ENCODE assay signal across 7 cellular contexts in genomic region chr4:73019462-73020047, GRCh38. TPM values are rescaled to one million over a fixed set of nuclear protein-coding genes. Genes with fewer than 3 reads are reported as not detected.
DNase-seq lines count a peak whose midpoint lies in the region; ATAC-seq, FAIRE-seq and TF ChIP-seq lines count a peak whose summit lies in the region.

No MANE protein-coding gene starts in this region.

- H3K36me3 Mint-ChIP-seq in Caco-2 (ENCODE audit: insufficient read depth, unreplicated experiment) = no peaks in the 10 kb centered on the region

- H3K9ac ChIP-seq in GM23248 (no peak overlapping the region), endothelial cell of umbilical vein (replicated peaks; ENCODE audit: extremely low read depth, insufficient read depth, low read length) (no peak overlapping the region)

- CTCF ChIA-PET in Caco-2 (lab: Charles Lee) = no interaction called here
- CTCF ChIA-PET in Panc1 (lab: Charles Lee) = no interaction called here
- CTCF ChIA-PET in endothelial cell of umbilical vein (lab: Charles Lee) = interaction anchor here (1.2 to 5.3 kb wide), 3 partner anchors 318 to 724 kb away, joined by 3 to 72 read pairs (median 4); no protein-coding TSS in a partner anchor

- no peak overlapping the region for H2AFZ ChIP-seq in GM23248
- H2AFZ ChIP-seq in endothelial cell of umbilical vein (ENCODE audit: low read depth, low read length) = no peak overlapping the region
- H2AFZ ChIP-seq in osteoblast (ENCODE audit: low read length) = peak overlapping the region; percentile 47

- BruUV-seq in Caco-2 (replicated peaks; lab: Mats Ljungman, UMichigan) (no TSS peak), Panc1 (replicated peaks; lab: Mats Ljungman, UMichigan) (no TSS peak), endothelial cell of umbilical vein (replicated peaks; lab: Mats Ljungman, UMichigan) (no TSS peak)

- H3K36me3 ChIP-seq in Caco-2 (ENCODE audit: control insufficient read depth, insufficient read depth, low read length) (no peaks in the 10 kb centered on the region), GM23248 (ENCODE audit: low read depth) (no peaks in the 10 kb centered on the region), Panc1 (ENCODE audit: control insufficient read depth, insufficient read depth, low read length) (no peaks in the 10 kb centered on the region), endothelial cell of umbilical vein (ENCODE audit: control insufficient read depth in 2 of 2, extremely low read depth in 1 of 2, insufficient read depth in 2 of 2, low read length in 2 of 2) (no peaks in the 10 kb centered on the region), osteoblast (ENCODE audit: insufficient read depth, low read length) (no peaks in the 10 kb centered on the region)

- WGBS in GM23248 (ENCODE audit: low coverage in 1 of 2, low lambda C conversion rate in 2 of 2, missing lambda C conversion rate in 2 of 2), 2 experiments = 2% methylated on average over 3 of the region's 3 CpGs

- dilution Hi-C loops in endothelial cell of umbilical vein (cut with MboI; ENCODE audit: extremely low pct_ligation_motif_present, low sequenced_read_pairs) = no loop called here

- H3K4me3 Mint-ChIP-seq in Caco-2 (ENCODE audit: unreplicated experiment) = no peak overlapping the region

- H3K27me3 Mint-ChIP-seq in Caco-2 (ENCODE audit: insufficient read depth, unreplicated experiment) = peaks cover 7% of the 10 kb centered on the region

- H3K4me1 ChIP-seq in Caco-2 = no peaks in the 10 kb centered on the region
- H3K4me1 ChIP-seq in GM23248 (ENCODE audit: insufficient read depth) = no peaks in the 10 kb centered on the region
- H3K4me1 ChIP-seq in Panc1 (ENCODE audit: control insufficient read depth, insufficient read depth, low read length) = no peaks in the 10 kb centered on the region
- no peaks in the 10 kb centered on the region for H3K4me1 ChIP-seq in endothelial cell of umbilical vein (ENCODE audit: control insufficient read depth, extremely low read depth, insufficient read depth, low read length)
- no peaks in the 10 kb centered on the region for H3K4me1 ChIP-seq in osteoblast (ENCODE audit: insufficient read depth, low read length)

- DNase-seq in Caco-2 = peak in 1 of 2 experiments; percentile 44
- peak; percentile 76 for DNase-seq in GM23248
- DNase-seq in Panc1 (ENCODE audit: low read depth, low spot score) = peak; percentile 27
- peak; percentile 56 for DNase-seq in endothelial cell of umbilical vein (ENCODE audit: low read depth, low spot score)
- DNase-seq in osteoblast (ENCODE audit: insufficient read length, low spot score, missing footprints) = peak; percentile 84
- DNase-seq in activated CD4-positive, CD25-positive, alpha-beta regulatory T cell treated with anti-CD3 and anti-CD28 coated beads, Interleukin-2, amount 50 U/mL, for 72 hours = no peak
- DNase-seq in activated T-cell treated with anti-CD3 and anti-CD28 coated beads, Interleukin-2, amount 50 U/mL, for 48 hours = no peak

- no peak overlapping the region for H3K27ac Mint-ChIP-seq in Caco-2 (ENCODE audit: unreplicated experiment)

- TF ChIP-seq CTCF in Caco-2 (IDR thresholded peaks at IDR 0.05; ENCODE audit: insufficient read depth in 1 of 2, low read depth in 1 of 2, low read length in 1 of 2, severe bottlenecking in 1 of 2, unreplicated experiment in 1 of 2) (peak; percentile 53 to 65), Panc1 (IDR thresholded peaks at IDR 0.05) (peak; percentile 56; the same call in 1 of the 2 replicates), endothelial cell of umbilical vein (IDR thresholded peaks at IDR 0.05; ENCODE audit: extremely low read depth in 1 of 2, insufficient read depth in 1 of 2, low read depth in 1 of 2, low read length in 2 of 2) (peak; percentile 50 to 51), osteoblast (IDR thresholded peaks at IDR 0.05; ENCODE audit: extremely low read depth, low read depth, low read length) (peak; percentile 72)

- H3K9me3 ChIP-seq in Caco-2 = no peaks in the 10 kb centered on the region
- no peaks in the 10 kb centered on the region for H3K9me3 ChIP-seq in GM23248 (ENCODE audit: low read depth)
- H3K9me3 ChIP-seq in Panc1 (ENCODE audit: control insufficient read depth, insufficient read depth, low read depth, low read length) = no peaks in the 10 kb centered on the region
- H3K9me3 ChIP-seq in endothelial cell of umbilical vein (replicated peaks; ENCODE audit: control insufficient read depth, insufficient read depth, low read length) = no peaks in the 10 kb centered on the region
- H3K9me3 ChIP-seq in osteoblast (ENCODE audit: low read depth, low read length) = no peaks in the 10 kb centered on the region

- no peak overlapping the region for H3K4me3 ChIP-seq in Caco-2 (ENCODE audit: low read depth, low read length)
- no peak overlapping the region for H3K4me3 ChIP-seq in GM23248
- no peak overlapping the region for H3K4me3 ChIP-seq in Panc1 (ENCODE audit: low read depth in 2 of 2, low read length in 2 of 2)
- no peak overlapping the region for H3K4me3 ChIP-seq in endothelial cell of umbilical vein (replicated peaks in 1 of 3; ENCODE audit: insufficient read depth in 1 of 3, low read depth in 1 of 3, low read length in 3 of 3)
- no peak overlapping the region for H3K4me3 ChIP-seq in osteoblast (ENCODE audit: insufficient read depth, low read length)

- H3K9me2 ChIP-seq in GM23248 (ENCODE audit: insufficient read depth) = no peaks in the 10 kb centered on the region

- no peaks in the 10 kb centered on the region for H3F3A ChIP-seq in GM23248 (ENCODE audit: insufficient read depth)

- H3K9me3 Mint-ChIP-seq in Caco-2 (ENCODE audit: unreplicated experiment) = no peaks in the 10 kb centered on the region

- ATAC-seq in Panc1 = no peak

- POLR2A ChIA-PET in Caco-2 (lab: Charles Lee) (no interaction called here), Panc1 (lab: Charles Lee) (no interaction called here), endothelial cell of umbilical vein (lab: Charles Lee) (no interaction called here)

- intact Hi-C loops in Caco-2 (cut with micrococcal nuclease; ENCODE audit: unreplicated experiment) = loop anchor here (1.0 to 2.0 kb wide), 3 partner anchors 111 to 514 kb away; no protein-coding TSS in a partner anchor
- intact Hi-C loops in Panc1 (cut with micrococcal nuclease; ENCODE audit: unreplicated experiment) = loop anchor here (5.0 kb wide), 1 partner anchor 692 kb away; no protein-coding TSS in a partner anchor
- intact Hi-C loops in endothelial cell of umbilical vein (cut with micrococcal nuclease) = loop anchor here (1.0 to 10.0 kb wide), 4 partner anchors 132 to 1285 kb away; no protein-coding TSS in a partner anchor

- no peaks in the 10 kb centered on the region for H3K4me1 Mint-ChIP-seq in Caco-2 (ENCODE audit: low read depth, unreplicated experiment)

- no peak overlapping the region for H3K4me2 ChIP-seq in GM23248 (ENCODE audit: unreplicated experiment)
- no peak overlapping the region for H3K4me2 ChIP-seq in endothelial cell of umbilical vein (ENCODE audit: insufficient read depth, low read length)
- H3K4me2 ChIP-seq in osteoblast (ENCODE audit: insufficient read depth, low read length) = no peak overlapping the region

- peak; percentile 86 for FAIRE-seq in endothelial cell of umbilical vein (lab: Jason Lieb, UNC)

- H3K27ac ChIP-seq in GM23248 (no peak overlapping the region), Panc1 (ENCODE audit: low read length) (no peak overlapping the region), endothelial cell of umbilical vein (ENCODE audit: insufficient read depth, low read depth, low read length) (no peak overlapping the region), osteoblast (ENCODE audit: low read depth, low read length) (no peak overlapping the region)

- H3K9me1 ChIP-seq in endothelial cell of umbilical vein (replicated peaks; ENCODE audit: control insufficient read depth, extremely low read depth, insufficient read depth, low read length) = no peaks in the 10 kb centered on the region

- no peak for TF ChIP-seq POLR2A in endothelial cell of umbilical vein (IDR thresholded peaks at IDR 0.05; ENCODE audit: low read depth, low read length)

- H4K20me1 ChIP-seq in GM23248 (ENCODE audit: insufficient read depth) = no peaks in the 10 kb centered on the region
- no peaks in the 10 kb centered on the region for H4K20me1 ChIP-seq in endothelial cell of umbilical vein (replicated peaks; ENCODE audit: control insufficient read depth, extremely low read depth, insufficient read depth, low read length)
- H4K20me1 ChIP-seq in osteoblast (ENCODE audit: insufficient read depth, low read length) = no peaks in the 10 kb centered on the region

- no peaks in the 10 kb centered on the region for H3K27me3 ChIP-seq in Caco-2 (replicated peaks; ENCODE audit: control insufficient read depth, insufficient read depth, low read length)
- H3K27me3 ChIP-seq in GM23248 (replicated peaks; ENCODE audit: insufficient read depth) = peaks cover 8% of the 10 kb centered on the region; the same call in 1 of the 2 replicates
- no peaks in the 10 kb centered on the region for H3K27me3 ChIP-seq in Panc1 (ENCODE audit: control insufficient read depth, insufficient read depth, low read length)
- peaks cover 0 to 2% of the 10 kb centered on the region in 2 experiments for H3K27me3 ChIP-seq in endothelial cell of umbilical vein (ENCODE audit: control insufficient read depth in 2 of 2, insufficient read depth in 2 of 2, low read length in 2 of 2)
- H3K27me3 ChIP-seq in osteoblast (ENCODE audit: insufficient read depth, low read length) = no peaks in the 10 kb centered on the region

- H3K79me2 ChIP-seq in GM23248 (ENCODE audit: insufficient read depth) (no peaks in the 10 kb centered on the region), endothelial cell of umbilical vein (ENCODE audit: control insufficient read depth, insufficient read depth, low read length) (no peaks in the 10 kb centered on the region), osteoblast (ENCODE audit: insufficient read depth, low read length) (no peaks in the 10 kb centered on the region)

- in situ Hi-C loops in GM23248 (cut with MboI) = loop anchor here (5.0 to 25.0 kb wide), 3 partner anchors 312 to 707 kb away; no protein-coding TSS in a partner anchor
- in situ Hi-C loops in Panc1 (cut with HindIII; ENCODE audit: low pct_unique_long_range_greater_than_20kb, low sequenced_read_pairs) = no loop called here

RNA-seq across cellular contexts. Expression of gene COX18, which starts 50.0 kb away (rescaled TPM):
- total RNA-seq in Caco-2 (2022) (11.6 and 12.2 TPM in 2 replicates), Panc1 (2021; ENCODE audit: unreplicated experiment) (9.9 TPM), endothelial cell of umbilical vein (10.6 and 13.0 TPM in 2 replicates), osteoblast (25.9 and 29.0 TPM in 2 replicates)
- 22.8 and 29.8 TPM in 2 replicates for total RNA-seq in GM23248 (2014; rRNA removed; shearing (Covaris generic))
- polyA plus RNA-seq in GM23248 (2016; fragmentation: Nextera tagmentation; extraction: Ambion mirVana) (3.6 and 4.9 TPM in 2 replicates), endothelial cell of umbilical vein (11.7 and 12.0 TPM in 2 replicates)
- 4.7 TPM for polyA plus RNA-seq in Panc1 (2012; ENCODE audit: insufficient read length)
- 7.6 and 8.3 TPM in 2 replicates for polyA plus RNA-seq in endothelial cell of umbilical vein (2011; cell fraction: cytosol; rRNA removed)
- 7.1 and 7.3 TPM in 2 replicates for polyA plus RNA-seq in endothelial cell of umbilical vein (2011; cell fraction: nucleus; rRNA removed)
- 6.7 and 7.8 TPM in 2 replicates for polyA plus RNA-seq in endothelial cell of umbilical vein (2012)
- polyA minus RNA-seq in endothelial cell of umbilical vein = 21.4 and 21.6 TPM in 2 replicates
- polyA minus RNA-seq in endothelial cell of umbilical vein (2011; cell fraction: cytosol; rRNA and poly(A)+ RNA removed) = 11.7 TPM
- polyA minus RNA-seq in endothelial cell of umbilical vein (2011; cell fraction: nucleus; rRNA and poly(A)+ RNA removed) = 6.4 and 10.3 TPM in 2 replicates

Comparison
In these comparisons a context has a peak if more than half of its experiments do, and no peak if none do; other contexts are left out.
1. DNase-seq: peak in GM23248 (single experiment), Panc1 (single experiment), endothelial cell of umbilical vein (single experiment) and osteoblast (single experiment); none in activated CD4-positive, CD25-positive, alpha-beta regulatory T cell treated with anti-CD3 and anti-CD28 coated beads, Interleukin-2, amount 50 U/mL, for 72 hours (single experiment) and activated T-cell treated with anti-CD3 and anti-CD28 coated beads, Interleukin-2, amount 50 U/mL, for 48 hours (0 of 2).
2. Peak in every context shown above with its lines, with median percentiles within 50 percentile points of each other: CTCF ChIP-seq.